Comparison of ENCODE assay signal across 14 cellular contexts in genomic region chr15:88769161-88769971, GRCh38. TPM values are rescaled to one million over a fixed set of nuclear protein-coding genes. Genes with fewer than 3 reads are reported as not detected.
A peak's percentile ranks its signal among the peaks of the same experiment; 100 is the strongest.
DNase-seq lines count a peak whose midpoint lies in the region; ATAC-seq, FAIRE-seq and TF ChIP-seq lines count a peak whose summit lies in the region.
"Had no signal": no experiment of that assay in that cellular context is flagged by ENCODE, and none has a peak within 500 bp of the region (broad histone marks: within the 10 kb centered on the region; RNA-seq: fewer than 3 reads in every experiment).

No MANE protein-coding gene starts in this region.

- TF ChIP-seq CTCF in endodermal cell (conservative IDR thresholded peaks at IDR 0.05), result no peak
- TF ChIP-seq CTCF in kidney (IDR thresholded peaks at IDR 0.05; ENCODE audit: borderline replicate concordance, extremely low read depth, insufficient read depth), result no peak

- H3K9me3 Mint-ChIP-seq in stimulated activated naive CD8-positive, alpha-beta T cell treated with anti-CD3 and anti-CD28 coated beads, Interleukin-15, amount 100 ng/mL, for 72 hours, result peaks cover 7% of the 10 kb centered on the region in 2 donors
- no peaks in the 10 kb centered on the region for H3K9me3 Mint-ChIP-seq in endodermal cell

- peaks cover 33% of the 10 kb centered on the region for H3K27me3 Mint-ChIP-seq in stimulated activated naive CD8-positive, alpha-beta T cell treated with anti-CD3 and anti-CD28 coated beads, Interleukin-15, amount 100 ng/mL, for 72 hours
- peaks cover 51% of the 10 kb centered on the region for H3K27me3 Mint-ChIP-seq in endodermal cell (ENCODE audit: insufficient read depth)

- H3K4me1 ChIP-seq in endodermal cell (ENCODE audit: control insufficient read depth, insufficient read depth, low read length), result no peaks in the 10 kb centered on the region
- no peaks in the 10 kb centered on the region for H3K4me1 ChIP-seq in kidney (ENCODE audit: control insufficient read depth in 1 of 2, insufficient read depth in 1 of 2, low read depth in 1 of 2, low read length in 2 of 2)

- H3K9ac ChIP-seq in endodermal cell (ENCODE audit: extremely low read depth, low read length, poor library complexity, severe bottlenecking), result no peak overlapping the region
- H3K9ac ChIP-seq in kidney (ENCODE audit: low read length in 2 of 2), result no peak overlapping the region

- H3K27ac ChIP-seq in endodermal cell (ENCODE audit: low read depth, low read length), result no peak overlapping the region
- no peak overlapping the region for H3K27ac ChIP-seq in kidney (ENCODE audit: low read depth in 2 of 2, low read length in 2 of 2)

- ATAC-seq in stimulated activated naive CD8-positive, alpha-beta T cell treated with anti-CD3 and anti-CD28 coated beads, Interleukin-15, amount 100 ng/mL, for 72 hours, result no peak
- no peak for ATAC-seq in stimulated activated naive CD8-positive, alpha-beta T cell treated with anti-CD3 and anti-CD28 coated beads, Interleukin-15, Interleukin-2, amounts not matched to agents 100 U/mL and 50 U/mL, for 24 hours
- ATAC-seq in GM19328 (IDR thresholded peaks at IDR 0.05; ENCODE audit: unreplicated experiment) (no peak), GM19035 (IDR thresholded peaks at IDR 0.05; ENCODE audit: unreplicated experiment) (no peak)
- ATAC-seq: activated naive CD4-positive, alpha-beta T cell treated with anti-CD3 and anti-CD28 coated beads, Interleukin-2, amount 50 U/mL, for 72 hours; stimulated activated memory B cell treated with anti-CD40 and anti-IgM and Interleukin-4, amounts not matched to agents 10 μg/mL and 1 μg/mL and 100 μg/mL, for 72 hours had no signal

- H3K27me3 ChIP-seq in endodermal cell (ENCODE audit: control insufficient read depth, insufficient read depth, low read length, poor library complexity, severe bottlenecking), result peaks cover 68% of the 10 kb centered on the region

- H3K36me3 Mint-ChIP-seq in endodermal cell (ENCODE audit: low read depth), result no peaks in the 10 kb centered on the region
- H3K36me3 Mint-ChIP-seq: stimulated activated memory B cell treated with anti-CD40 and anti-IgM and Interleukin-4, amounts not matched to agents 10 μg/mL and 1 μg/mL and 100 μg/mL, for 72 hours had no signal

- H3K9me3 ChIP-seq in endodermal cell (ENCODE audit: control insufficient read depth, low read length), result no peaks in the 10 kb centered on the region
- peaks cover 2 to 4% of the 10 kb centered on the region in 2 donors for H3K9me3 ChIP-seq in kidney (ENCODE audit: control insufficient read depth in 1 of 2, low read length in 2 of 2)

- H3K4me3 ChIP-seq in endodermal cell (ENCODE audit: low read length) (peak overlapping the region; percentile 64), kidney (ENCODE audit: low read length in 2 of 2) (no peak overlapping the region)
- H3K4me3 ChIP-seq: lung had no signal

- H3K4me3 Mint-ChIP-seq in stimulated activated naive CD8-positive, alpha-beta T cell treated with anti-CD3 and anti-CD28 coated beads, Interleukin-15, amount 100 ng/mL, for 72 hours, result peak overlapping the region; percentile 9 to 34
- H3K4me3 Mint-ChIP-seq in endodermal cell, result peak overlapping the region; percentile 63
- H3K4me3 Mint-ChIP-seq: stimulated activated memory B cell treated with anti-CD40 and anti-IgM and Interleukin-4, amounts not matched to agents 10 μg/mL and 1 μg/mL and 100 μg/mL, for 72 hours had no signal

- peaks cover 11% of the 10 kb centered on the region for H3K4me1 Mint-ChIP-seq in stimulated activated naive CD8-positive, alpha-beta T cell treated with anti-CD3 and anti-CD28 coated beads, Interleukin-15, amount 100 ng/mL, for 72 hours
- H3K4me1 Mint-ChIP-seq in endodermal cell, result no peaks in the 10 kb centered on the region
- H3K4me1 Mint-ChIP-seq: stimulated activated memory B cell treated with anti-CD40 and anti-IgM and Interleukin-4, amounts not matched to agents 10 μg/mL and 1 μg/mL and 100 μg/mL, for 72 hours had no signal

- 27 to 43% methylated on average over 20 to 38 of the region's 38 CpGs for WGBS in endodermal cell (ENCODE audit: insufficient coverage in 1 of 2, insufficient read length in 1 of 2), 2 experiments

- H3K36me3 ChIP-seq in endodermal cell (ENCODE audit: control insufficient read depth, insufficient read depth, low read length) (no peaks in the 10 kb centered on the region), kidney (ENCODE audit: control insufficient read depth in 1 of 2, insufficient read depth in 2 of 2, low read length in 2 of 2) (no peaks in the 10 kb centered on the region)

- no peak for DNase-seq in stimulated activated naive CD8-positive, alpha-beta T cell treated with anti-CD3 and anti-CD28 coated beads, Interleukin-15, amount 100 ng/mL, for 72 hours
- DNase-seq in stimulated activated naive CD8-positive, alpha-beta T cell treated with anti-CD3 and anti-CD28 coated beads, Interleukin-15, Interleukin-2, amounts not matched to agents 100 U/mL and 50 U/mL, for 24 hours, result no peak
- DNase-seq in endodermal cell (peak; percentile 81), mesenteric fat pad (ENCODE audit: low spot score) (peak; percentile 85), kidney (no peak), NCI-H774 (lab: John Stamatoyannopoulos, UW) (no peak)
- DNase-seq: NCI-H1436 treated with DMSO at 0.1 percent for 48 hours had no signal

- no peak for FAIRE-seq in kidney (lab: Jason Lieb, UNC)
- FAIRE-seq: endothelial cell of umbilical vein had no signal

- intact Hi-C loops in kidney (cut with DNase I), result no loop called here

- peak overlapping the region in 1 of 2 donors; percentile 55 for H3K27ac Mint-ChIP-seq in stimulated activated naive CD8-positive, alpha-beta T cell treated with anti-CD3 and anti-CD28 coated beads, Interleukin-15, amount 100 ng/mL, for 72 hours
- no peak overlapping the region for H3K27ac Mint-ChIP-seq in endodermal cell
- H3K27ac Mint-ChIP-seq: activated naive CD4-positive, alpha-beta T cell treated with anti-CD3 and anti-CD28 coated beads, Interleukin-2, amount 50 U/mL, for 72 hours; stimulated activated memory B cell treated with anti-CD40 and anti-IgM and Interleukin-4, amounts not matched to agents 10 μg/mL and 1 μg/mL and 100 μg/mL, for 72 hours had no signal

RNA-seq across cellular contexts. Expression of gene ACAN, which starts 33.9 kb away (rescaled TPM):
- total RNA-seq in endodermal cell (under 1 TPM; 0.38 to 0.75 TPM), mesenteric fat pad (1.4 TPM), kidney (10.3 TPM)
- 0.46 TPM for polyA plus RNA-seq in endodermal cell (2013, experiment 1 of 2)
- polyA plus RNA-seq in endodermal cell (2013, experiment 2 of 2), result 0.58 TPM
- 2.8 TPM for polyA plus RNA-seq in kidney (ENCODE audit: insufficient read depth, low read depth, low replicate concordance)
- total RNA-seq: activated naive CD4-positive, alpha-beta T cell treated with anti-CD3 and anti-CD28 coated beads, Interleukin-2, amount 50 U/mL, for 72 hours; endothelial cell of umbilical vein; HT-29 had no signal
- polyA plus RNA-seq: endothelial cell of umbilical vein had no signal

Comparison
In these comparisons a context has a peak if more than half of its experiments do, and no peak if none do; other contexts are left out.
1. DNase-seq: peak in endodermal cell (single experiment) and mesenteric fat pad (single experiment); none in stimulated activated naive CD8-positive, alpha-beta T cell treated with anti-CD3 and anti-CD28 coated beads, Interleukin-15, amount 100 ng/mL, for 72 hours (0 of 2), stimulated activated naive CD8-positive, alpha-beta T cell treated with anti-CD3 and anti-CD28 coated beads, Interleukin-15, Interleukin-2, amounts not matched to agents 100 U/mL and 50 U/mL, for 24 hours (single experiment), kidney (single experiment) and NCI-H774 (single experiment).